19 cellular contexts compared by ENCODE assay signal in genomic region chr1:9331016-9331415, GRCh38.
"Had no signal": no experiment of that assay in that cellular context is flagged by ENCODE, and none has a peak within 500 bp of the region (broad histone marks: within the 10 kb centered on the region; RNA-seq: fewer than 3 reads in every experiment).

No MANE protein-coding gene starts in this region.

- H3K27ac Mint-ChIP-seq: activated CD8-positive, alpha-beta T cell treated with anti-CD3 and anti-CD28 coated beads for 36 hours; activated naive CD4-positive, alpha-beta T cell treated with anti-CD3 and anti-CD28 coated beads, Interleukin-2, amount 50 U/mL, for 24 hours; nephron; progenitor cell of endocrine pancreas had no signal

- H3K9me3 Mint-ChIP-seq: activated CD8-positive, alpha-beta T cell treated with anti-CD3 and anti-CD28 coated beads for 36 hours; activated naive CD4-positive, alpha-beta T cell treated with anti-CD3 and anti-CD28 coated beads, Interleukin-2, amount 50 U/mL, for 24 hours; nephron had no signal

- H3K27me3 Mint-ChIP-seq: activated CD8-positive, alpha-beta T cell treated with anti-CD3 and anti-CD28 coated beads for 36 hours; activated naive CD4-positive, alpha-beta T cell treated with anti-CD3 and anti-CD28 coated beads, Interleukin-2, amount 50 U/mL, for 24 hours; progenitor cell of endocrine pancreas had no signal

- H3K27ac ChIP-seq: foreskin keratinocyte had no signal

- ATAC-seq: activated CD8-positive, alpha-beta T cell treated with anti-CD3 and anti-CD28 coated beads for 36 hours; foreskin keratinocyte; right cardiac atrium; stimulated activated naive CD8-positive, alpha-beta T cell treated with anti-CD3 and anti-CD28 coated beads, Interleukin-15, Interleukin-2, amounts not matched to agents 100 U/mL and 50 U/mL, for 24 hours had no signal

- DNase-seq: activated CD4-positive, alpha-beta T cell treated with anti-CD3 and anti-CD28 coated beads for 4 hours; activated CD8-positive, alpha-beta memory T cell treated with anti-CD3 and anti-CD28 coated beads, Interleukin-2, amount 50 U/mL, for 4 hours; activated CD8-positive, alpha-beta T cell treated with anti-CD3 and anti-CD28 coated beads for 36 hours; activated effector memory CD4-positive, alpha-beta T cell treated with anti-CD3 and anti-CD28 coated beads, Interleukin-2, amount 50 U/mL, for 16 hours; activated T-cell treated with anti-CD3 and anti-CD28 coated beads, Interleukin-2, amount 50 U/mL, for 48 hours; glutamatergic neuron; hypothalamus; mesenchymal stem cell; occipital lobe; stimulated activated CD4-positive, alpha-beta T cell treated with anti-CD3 and anti-CD28 coated beads, Interleukin-4, amount 100 ng/mL, for 4 hours; stimulated activated CD8-positive, alpha-beta memory T cell treated with anti-CD3 and anti-CD28 coated beads, Interleukin-4, amount 100 ng/mL, for 48 hours; stimulated activated naive CD8-positive, alpha-beta T cell treated with anti-CD3 and anti-CD28 coated beads, Interleukin-15, Interleukin-2, amounts not matched to agents 100 U/mL and 50 U/mL, for 24 hours; T-helper 2 cell; trophoblast cell had no signal

- H3K4me3 Mint-ChIP-seq: activated CD8-positive, alpha-beta T cell treated with anti-CD3 and anti-CD28 coated beads for 36 hours; activated naive CD4-positive, alpha-beta T cell treated with anti-CD3 and anti-CD28 coated beads, Interleukin-2, amount 50 U/mL, for 24 hours; nephron had no signal
